Comparison of ENCODE assay signal across 21 cellular contexts in the genomic region with DNA sequence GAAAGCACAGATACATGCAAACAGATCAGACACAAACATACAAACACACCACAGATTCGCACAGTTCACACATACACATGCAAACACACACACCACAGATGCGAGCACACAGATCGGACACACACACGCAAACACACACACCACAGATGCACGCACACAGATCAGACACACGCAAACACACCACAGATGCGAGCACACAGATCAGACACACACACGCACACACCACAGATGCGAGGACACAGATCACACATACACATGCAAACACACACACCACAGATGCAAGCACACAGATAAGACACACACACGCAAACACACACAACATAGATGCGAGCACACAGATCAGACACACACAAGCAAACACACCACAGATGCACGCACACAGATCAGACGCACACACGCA.
DNase-seq lines count a peak whose midpoint lies in the region; ATAC-seq, FAIRE-seq and TF ChIP-seq lines count a peak whose summit lies in the region.
"Had no signal": no experiment of that assay in that cellular context is flagged by ENCODE, and none has a peak within 500 bp of the region (broad histone marks: within the 10 kb centered on the region; RNA-seq: fewer than 3 reads in every experiment).

No MANE protein-coding gene starts in this region.

- ATAC-seq in stimulated activated naive CD8-positive, alpha-beta T cell treated with anti-CD3 and anti-CD28 coated beads, Interleukin-15, amount 100 ng/mL, for 72 hours: no peak

- H3K4me3 Mint-ChIP-seq in stimulated activated naive CD8-positive, alpha-beta T cell treated with anti-CD3 and anti-CD28 coated beads, Interleukin-15, amount 100 ng/mL, for 72 hours: no peak overlapping the region
- H3K4me3 Mint-ChIP-seq: B cell had no signal

- peaks cover 17% of the 10 kb centered on the region for H3K27me3 Mint-ChIP-seq in stimulated activated naive CD8-positive, alpha-beta T cell treated with anti-CD3 and anti-CD28 coated beads, Interleukin-15, amount 100 ng/mL, for 72 hours

- peaks cover 4% of the 10 kb centered on the region for H3K9me3 ChIP-seq in KOPT-K1 (ENCODE audit: insufficient read depth, low read length, poor library complexity, severe bottlenecking)

- no peak overlapping the region for H3K27ac Mint-ChIP-seq in stimulated activated naive CD8-positive, alpha-beta T cell treated with anti-CD3 and anti-CD28 coated beads, Interleukin-15, amount 100 ng/mL, for 72 hours
- H3K27ac Mint-ChIP-seq: B cell had no signal

- H3K36me3 ChIP-seq in KOPT-K1 (ENCODE audit: insufficient read depth, low read length): no peaks in the 10 kb centered on the region

- H3K9me3 Mint-ChIP-seq in stimulated activated naive CD8-positive, alpha-beta T cell treated with anti-CD3 and anti-CD28 coated beads, Interleukin-15, amount 100 ng/mL, for 72 hours: no peaks in the 10 kb centered on the region

- H3K27ac ChIP-seq in KOPT-K1 (ENCODE audit: low read depth, low read length, poor library complexity, severe bottlenecking): peak overlapping the region; percentile 71
- H3K27ac ChIP-seq: PC-9 had no signal

- DNase-seq in GM12891 (ENCODE audit: insufficient read length, low spot score) (no peak), mesenteric fat pad (ENCODE audit: low spot score) (peak; percentile 22), urothelium cell line (ENCODE audit: low spot score) (no peak), AG08395 (ENCODE audit: low spot score) (no peak), NCI-H2081 treated with DMSO at 0.1 percent for 48 hours (lab: John Stamatoyannopoulos, UW) (no peak)
- no peak for DNase-seq in stimulated activated naive CD8-positive, alpha-beta T cell treated with anti-CD3 and anti-CD28 coated beads, Interleukin-15, amount 100 ng/mL, for 72 hours
- DNase-seq: Calu3, DMS79 treated with DMSO at 0.1 percent for 48 hours, GF-D8, KG1, MM.1S, NCI-H2029, NCI-H446 treated with DMSO at 0.1 percent for 48 hours, NCI-H526 treated with DMSO at 0.1 percent for 48 hours, PC-9, SHP77 had no signal

- FAIRE-seq in GM12891 (lab: Jason Lieb, UNC) (peak; percentile 81), urothelium cell line (lab: Jason Lieb, UNC) (peak; percentile 84)
- FAIRE-seq: GM12892, GM19239, H54 had no signal

- no peak for TF ChIP-seq POLR2A in GM12891 (IDR thresholded peaks at IDR 0.05; ENCODE audit: low read depth, low read length)

- H3K4me1 Mint-ChIP-seq in stimulated activated naive CD8-positive, alpha-beta T cell treated with anti-CD3 and anti-CD28 coated beads, Interleukin-15, amount 100 ng/mL, for 72 hours: no peaks in the 10 kb centered on the region
- H3K4me1 Mint-ChIP-seq: B cell had no signal

TF ChIP-seq in GM12891, 5 proteins besides CTCF, POLR2A, EP300 and RAD21:
- TF ChIP-seq POLR2AphosphoS5 (IDR thresholded peaks at IDR 0.05; ENCODE audit: low read depth, low read length): no peak
- no peak for TF ChIP-seq TAF1 (IDR thresholded peaks at IDR 0.05; ENCODE audit: low read depth, low read length)
- no peak for TF ChIP-seq POU2F2 (IDR thresholded peaks at IDR 0.05; ENCODE audit: low read depth, low read length)
